12 cellular contexts compared by ENCODE assay signal in genomic region chr2:216590780-216591179, GRCh38. TPM values are rescaled to one million over a fixed set of nuclear protein-coding genes. Genes with fewer than 3 reads are reported as not detected.
DNase-seq lines count a peak whose midpoint lies in the region; ATAC-seq, FAIRE-seq and TF ChIP-seq lines count a peak whose summit lies in the region.
"Had no signal": no experiment of that assay in that cellular context is flagged by ENCODE, and none has a peak within 500 bp of the region (broad histone marks: within the 10 kb centered on the region; RNA-seq: fewer than 3 reads in every experiment).

No MANE protein-coding gene starts in this region.

- no peaks in the 10 kb centered on the region for H3K9me1 ChIP-seq in K562 (ENCODE audit: control insufficient read depth, insufficient read depth, low read length)

- no peaks in the 10 kb centered on the region for H3K9me2 ChIP-seq in HCT116 (ENCODE audit: insufficient read depth)

- no peaks in the 10 kb centered on the region for H3K36me3 ChIP-seq in HCT116 (ENCODE audit: control insufficient read depth in 1 of 2, insufficient read depth in 2 of 2, low read length in 2 of 2)
- no peaks in the 10 kb centered on the region for H3K36me3 ChIP-seq in K562 (ENCODE audit: control insufficient read depth, insufficient read depth, low read length)
- H3K36me3 ChIP-seq in testis (ENCODE audit: low read depth, missing control alignments): no peaks in the 10 kb centered on the region
- H3K36me3 ChIP-seq: gastrocnemius medialis, HAP-1 had no signal

- H4K20me1 ChIP-seq in HCT116 (ENCODE audit: insufficient read depth): no peaks in the 10 kb centered on the region
- H4K20me1 ChIP-seq in K562 (replicated peaks; ENCODE audit: control insufficient read depth, insufficient read depth, low read length): no peaks in the 10 kb centered on the region

- in situ Hi-C loops in K562 (cut with MboI): no loop called here

- POLR2A ChIA-PET in HCT116 (lab: Charles Lee): interaction anchor here (0.9 kb wide), 1 partner anchor 92 kb away, joined by 3 read pairs; the partner anchor contains the start of gene RPL37A
- POLR2A ChIA-PET in K562 (lab: Yijun Ruan, JAX): interaction anchor here (0.8 kb wide), 1 partner anchor 27 kb away, joined by 3 read pairs; no protein-coding TSS in a partner anchor

- DNase-seq in HCT116 (ENCODE audit: low read depth, low spot score) (no peak), K562 (ENCODE audit: extremely low read depth in 1 of 4, low spot score in 3 of 4) (peak in 1 of 4 experiments; percentile 9), iPS-NIHi11 (ENCODE audit: low spot score) (peak; percentile 39), testis (peak; percentile 87), midbrain (lab: John Stamatoyannopoulos, UW) (no peak), D341Med (ENCODE audit: low spot score) (no peak)
- DNase-seq in stimulated activated naive CD4-positive, alpha-beta T cell (lab: John Stamatoyannopoulos, UW): no peak
- DNase-seq: activated T-cell treated with anti-CD3 and anti-CD28 coated beads, Interleukin-2, amount 50 U/mL, for 48 hours; cerebellar nuclear complex had no signal

- TF ChIP-seq CTCF in HCT116 (IDR thresholded peaks at IDR 0.05 in 2 of 3, conservative IDR thresholded peaks at IDR 0.05 in 1 of 3; ENCODE audit: borderline replicate concordance in 1 of 3, insufficient read depth in 1 of 3, low read depth in 2 of 3, low read length in 2 of 3) (no peak), K562 (IDR thresholded peaks at IDR 0.05 in 2 of 3, conservative IDR thresholded peaks at IDR 0.05 in 1 of 3; ENCODE audit: insufficient read depth in 2 of 3, low read depth in 1 of 3, low read length in 3 of 3) (no peak), testis (IDR thresholded peaks at IDR 0.05) (peak in 1 of 3 experiments; percentile 22)

- no peak for FAIRE-seq in K562 (lab: Jason Lieb, UNC)

- TF ChIP-seq EP300 in K562 (IDR thresholded peaks at IDR 0.05; ENCODE audit: low read length): no peak

- H2AFZ ChIP-seq in HCT116 (ENCODE audit: low read depth, low read length, poor library complexity, severe bottlenecking) (no peak overlapping the region), K562 (ENCODE audit: low read depth, low read length) (no peak overlapping the region)

- intact Hi-C loops in HCT116 (cut with micrococcal nuclease): no loop called here
- intact Hi-C loops in K562 (cut with micrococcal nuclease): no loop called here
- intact Hi-C loops in testis (cut with DNase I; ENCODE audit: low total_unique reads): no loop called here

- WGBS in K562 (ENCODE audit: insufficient coverage, low coverage, missing lambda C conversion rate): 5% methylated on average over 8 of the region's 9 CpGs
- WGBS in testis, 2 donors: 25 to 41% methylated on average over 6 to 9 of the region's 9 CpGs

- no peak for TF ChIP-seq POLR2A in HCT116 (IDR thresholded peaks at IDR 0.05; ENCODE audit: borderline replicate concordance, extremely low read depth, insufficient read depth, insufficient read length)
- no peak for TF ChIP-seq POLR2A in K562 (conservative IDR thresholded peaks at IDR 0.05)
- no peak for TF ChIP-seq POLR2A in testis (IDR thresholded peaks at IDR 0.05)

- H3K4me2 ChIP-seq in HCT116 (ENCODE audit: low read length): no peak overlapping the region
- no peak overlapping the region for H3K4me2 ChIP-seq in K562 (ENCODE audit: insufficient read depth, low read length)

- H3K4me1 ChIP-seq in HCT116 (ENCODE audit: control insufficient read depth in 1 of 2, insufficient read depth in 2 of 2, low read length in 2 of 2) (peaks cover 0 to 4% of the 10 kb centered on the region in 2 experiments; a peak in 1 of 4 replicates), K562 (replicated peaks in 1 of 2; ENCODE audit: control insufficient read depth in 2 of 2, insufficient read depth in 2 of 2, low read length in 2 of 2) (no peaks in the 10 kb centered on the region), testis (peaks cover 10% of the 10 kb centered on the region)
- H3K4me1 ChIP-seq: HAP-1 had no signal

- CTCF ChIA-PET in HCT116 (lab: Charles Lee): no interaction called here
- CTCF ChIA-PET in K562 (lab: Yijun Ruan, JAX; ENCODE audit: low intra/inter-chr PET ratio): no interaction called here

- BruUV-seq in HCT116 (replicated peaks; lab: Mats Ljungman, UMichigan) (no TSS peak), K562 (replicated peaks; lab: Mats Ljungman, UMichigan) (no TSS peak)

- H3K27me3 ChIP-seq in HCT116 (ENCODE audit: insufficient read depth, low read length): 0 out of 2 replicates have a peak, but pooled peaks cover 3% of the 10 kb centered on the region
- H3K27me3 ChIP-seq in K562 (ENCODE audit: control insufficient read depth in 2 of 2, insufficient read depth in 2 of 2, low read length in 2 of 2): peaks cover 0 to 50% of the 10 kb centered on the region in 2 experiments; a peak in 3 of 5 replicates
- no peaks in the 10 kb centered on the region for H3K27me3 ChIP-seq in testis
- H3K27me3 ChIP-seq: gastrocnemius medialis had no signal

- RAD21 ChIA-PET in HCT116 (lab: Charles Lee; ENCODE audit: low non-redundant PET in 1 of 2, low total read pairs in 2 of 2, uncharacterized antibody in 2 of 2, unreplicated experiment in 2 of 2): no interaction called here

- no peak overlapping the region for H3K9ac ChIP-seq in HCT116 (ENCODE audit: low read length)
- no peak overlapping the region for H3K9ac ChIP-seq in K562 (ENCODE audit: insufficient read depth in 1 of 2, low read depth in 2 of 2, low read length in 2 of 2)

- ATAC-seq in HCT116: peak; percentile 42; the same call in 1 of the 2 replicates
- peak; percentile 53; the same call in 2 of the 3 replicates for ATAC-seq in K562
- ATAC-seq: gastrocnemius medialis; stimulated activated effector memory CD8-positive, alpha-beta T cell treated with anti-CD3 and anti-CD28 coated beads, Interleukin-12 subunit alpha, Interleukin-12 subunit beta, amount 100 ng/mL, for 72 hours had no signal

- H3K4me3 ChIP-seq in HCT116 (replicated peaks in 1 of 2; ENCODE audit: low read depth in 1 of 2, low read length in 2 of 2): no peak overlapping the region
- H3K4me3 ChIP-seq in K562: no peak overlapping the region
- H3K4me3 ChIP-seq in testis: no peak overlapping the region
- H3K4me3 ChIP-seq: gastrocnemius medialis, HAP-1 had no signal

- no peak for TF ChIP-seq RAD21 in HCT116 (IDR thresholded peaks at IDR 0.05; ENCODE audit: low read depth)
- peak in 1 of 2 experiments; percentile 11; a peak in 1 of 4 replicates for TF ChIP-seq RAD21 in K562 (CRISPR knock-in tag; conservative IDR thresholded peaks at IDR 0.05 in 1 of 2, IDR thresholded peaks at IDR 0.05 in 1 of 2)

- H3K9me3 ChIP-seq in HCT116 (ENCODE audit: control insufficient read depth in 1 of 2, insufficient read depth in 1 of 2, low read depth in 1 of 2, low read length in 2 of 2) (no peaks in the 10 kb centered on the region), K562 (replicated peaks; ENCODE audit: control insufficient read depth, insufficient read depth, low read depth, low read length) (no peaks in the 10 kb centered on the region), testis (no peaks in the 10 kb centered on the region)
- H3K9me3 ChIP-seq: gastrocnemius medialis, HAP-1 had no signal

- no peaks in the 10 kb centered on the region for H3K79me2 ChIP-seq in HCT116 (ENCODE audit: insufficient read depth, low read length)
- H3K79me2 ChIP-seq in K562 (ENCODE audit: control insufficient read depth, insufficient read depth, low read length): no peaks in the 10 kb centered on the region

- H3K27ac ChIP-seq in HCT116 (ENCODE audit: low read depth, low read length) (no peak overlapping the region), K562 (ENCODE audit: extremely low read depth, low read depth, low read length) (no peak overlapping the region), testis (peak overlapping the region; percentile 1 to 36)
- H3K27ac ChIP-seq: gastrocnemius medialis had no signal

TF ChIP-seq in HCT116, 20 proteins besides CTCF, POLR2A, EP300 and RAD21 (continues in another document):
- TF ChIP-seq FOSL1 (IDR thresholded peaks at IDR 0.05; ENCODE audit: low read depth): no peak

TF ChIP-seq in K562, 482 proteins besides CTCF, POLR2A, EP300 and RAD21 (continues in another document):
- TF ChIP-seq ZBTB2 (IDR thresholded peaks at IDR 0.05) (no peak), ZNF778 (CRISPR knock-in tag; IDR thresholded peaks at IDR 0.05) (no peak), SIN3B (IDR thresholded peaks at IDR 0.05; ENCODE audit: low read depth) (no peak), NCOA6 (IDR thresholded peaks at IDR 0.05) (no peak), SNIP1 (IDR thresholded peaks at IDR 0.05; ENCODE audit: low read depth) (no peak), RBM15 (IDR thresholded peaks at IDR 0.05; ENCODE audit: insufficient read depth, low read length) (no peak)

RNA-seq across cellular contexts. Expression of gene IGFBP2, which starts 42.4 kb away (rescaled TPM):
- total RNA-seq in HCT116 (2021; ENCODE audit: unreplicated experiment): 143 TPM
- polyA plus RNA-seq in HCT116 (2012): 167 and 179 TPM in 2 replicates
- total RNA-seq in K562 (2011; cell fraction: chromatin; rRNA removed; ENCODE audit: low replicate concordance): not detected in 2 replicates
- total RNA-seq in K562 (2011; cell fraction: nucleolus; rRNA removed): not detected in 2 replicates
- not detected in 2 replicates for total RNA-seq in K562 (2011; cell fraction: nucleoplasm; rRNA removed)
- total RNA-seq in K562 (2014; rRNA removed): not detected in 2 replicates
- not detected in 2 replicates for total RNA-seq in K562 (2014; rRNA removed; fragmentation: Illumina TruSeq; extraction: Trizol)
- 0.23 TPM in 1 of 2 replicates, not detected in the other for total RNA-seq in K562 (2015; rRNA removed; fragmentation: Illumina TruSeq; extraction: Trizol)
- total RNA-seq in K562 (2021): 0.85 and 0.93 TPM in 2 replicates
- polyA plus RNA-seq in K562 (2011; rRNA removed): not detected in 2 replicates
- polyA plus RNA-seq in K562 (2011; cell fraction: cytosol; rRNA removed): 0.06 and 0.31 TPM in 2 replicates
- not detected in 2 replicates for polyA plus RNA-seq in K562 (2011; cell fraction: nucleus; rRNA removed)
- 0.29 and 0.76 TPM in 2 replicates for polyA plus RNA-seq in K562 (2012)
- polyA plus RNA-seq in K562 (2014; fragmentation: Illumina TruSeq; extraction: Trizol): not detected in 2 replicates
- polyA plus RNA-seq in K562 (2014; fragmentation: Nextera tagmentation; extraction: Ambion mirVana): not detected
- polyA plus RNA-seq in K562 (2014; rRNA removed): not detected in 2 replicates
- not detected in 2 replicates for polyA minus RNA-seq in K562 (2011; rRNA and poly(A)+ RNA removed)
- not detected in 2 replicates for polyA minus RNA-seq in K562 (2011; cell fraction: cytosol; rRNA and poly(A)+ RNA removed)
- not detected in 2 replicates for polyA minus RNA-seq in K562 (2011; cell fraction: nucleus; rRNA and poly(A)+ RNA removed)
- 100 to 1,000 TPM; 100 to 118 TPM for total RNA-seq in testis
- 180 TPM for polyA plus RNA-seq in testis (ENCODE audit: insufficient read depth, low read depth, low replicate concordance)

Comparison
In these comparisons a context has a peak if more than half of its experiments do, and no peak if none do; other contexts are left out.
1. DNase-seq: peak in iPS-NIHi11 (single experiment) and testis (single experiment); none in HCT116 (single experiment), stimulated activated naive CD4-positive, alpha-beta T cell (0 of 6), midbrain (single experiment) and D341Med (single experiment).
2. H3K27ac ChIP-seq: peak in testis (2 of 2); none in HCT116 (single experiment) and K562 (single experiment).
3. RNA of gene IGFBP2, which starts 42.4 kb away (total RNA-seq): 143 TPM in HCT116 (single experiment) and 100 to 118 TPM in testis; 0.23 to 0.93 TPM in K562; every median in the first group is over 10 times any median in the second.